ENCODE assay signal across 8 cellular contexts in genomic region chr3:158918008-158918407, GRCh38.
A peak's percentile ranks its signal among the peaks of the same experiment; 100 is the strongest.
DNase-seq lines count a peak whose midpoint lies in the region; TF ChIP-seq lines count a peak whose summit lies in the region.

No MANE protein-coding gene starts in this region.

- H3K27me3 Mint-ChIP-seq in HFFc6 (ENCODE audit: insufficient read depth), result peaks cover 6% of the 10 kb centered on the region; the same call in 1 of the 2 replicates

- DNase-seq in AG10803 (ENCODE audit: low read depth), result peak; percentile 90
- DNase-seq in HFFc6, result peak; percentile 73
- DNase-seq in M059J (ENCODE audit: low read depth), result peak; percentile 96
- peak; percentile 61 for DNase-seq in T1000 (lab: John Stamatoyannopoulos, UW)
- DNase-seq in foreskin fibroblast, result peak; percentile 78 to 90
- DNase-seq in retinal pigment epithelial cell (ENCODE audit: low read depth), result peak; percentile 41
- no peak for DNase-seq in effector memory CD4-positive, alpha-beta T cell

- H3K36me3 ChIP-seq in effector memory CD4-positive, alpha-beta T cell (ENCODE audit: control insufficient read depth, insufficient read depth, low read length), result no peaks in the 10 kb centered on the region

- H3K9me3 ChIP-seq in effector memory CD4-positive, alpha-beta T cell (ENCODE audit: control insufficient read depth, low read length), result no peaks in the 10 kb centered on the region

- H3K9me3 Mint-ChIP-seq in HFFc6, result no peaks in the 10 kb centered on the region

- no peak overlapping the region for H3K4me3 ChIP-seq in AG10803 (ENCODE audit: low read length)
- H3K4me3 ChIP-seq in foreskin fibroblast (ENCODE audit: low read depth in 1 of 2, low read length in 2 of 2), result no peak overlapping the region
- H3K4me3 ChIP-seq in retinal pigment epithelial cell (ENCODE audit: low read length), result no peak overlapping the region
- H3K4me3 ChIP-seq in effector memory CD4-positive, alpha-beta T cell (ENCODE audit: insufficient read depth, low read depth, low read length, poor library complexity, severe bottlenecking), result no peak overlapping the region

- no peaks in the 10 kb centered on the region for H3K4me1 ChIP-seq in effector memory CD4-positive, alpha-beta T cell (ENCODE audit: control insufficient read depth, insufficient read depth, low read length, poor library complexity, severe bottlenecking)

- no peaks in the 10 kb centered on the region for H3K27me3 ChIP-seq in effector memory CD4-positive, alpha-beta T cell (replicated peaks; ENCODE audit: control insufficient read depth, insufficient read depth, low read length, poor library complexity, severe bottlenecking)

- peak; percentile 95 for TF ChIP-seq CTCF in AG10803 (conservative IDR thresholded peaks at IDR 0.05; ENCODE audit: low read length)
- TF ChIP-seq CTCF in GM12874 (IDR thresholded peaks at IDR 0.05; ENCODE audit: insufficient read depth, low read depth, low read length), result peak; percentile 76
- peak; percentile 82 for TF ChIP-seq CTCF in HFFc6 (IDR thresholded peaks at IDR 0.05)
- peak; percentile 83 for TF ChIP-seq CTCF in foreskin fibroblast (IDR thresholded peaks at IDR 0.05; ENCODE audit: low read depth, low read length)
- TF ChIP-seq CTCF in retinal pigment epithelial cell (conservative IDR thresholded peaks at IDR 0.05; ENCODE audit: low read depth, low read length), result peak; percentile 92

- no peak overlapping the region for H3K27ac ChIP-seq in effector memory CD4-positive, alpha-beta T cell (ENCODE audit: insufficient read depth, low read length, poor library complexity, severe bottlenecking)

- no peaks in the 10 kb centered on the region for H3K36me3 Mint-ChIP-seq in HFFc6 (ENCODE audit: low read depth)

- H3K27ac Mint-ChIP-seq in HFFc6, result no peak overlapping the region

- no peak overlapping the region for H3K4me3 Mint-ChIP-seq in HFFc6

- H3K4me1 Mint-ChIP-seq in HFFc6 (ENCODE audit: low read depth), result no peaks in the 10 kb centered on the region

Comparison
In these comparisons a context has a peak if more than half of its experiments do, and no peak if none do; other contexts are left out.
1. DNase-seq: peak in AG10803 (single experiment), HFFc6 (single experiment), M059J (single experiment), T1000 (single experiment), foreskin fibroblast (2 of 2) and retinal pigment epithelial cell (single experiment); none in effector memory CD4-positive, alpha-beta T cell (0 of 3).
2. Peak in every context shown above with its lines, with median percentiles within 50 percentile points of each other: CTCF ChIP-seq.